ENCODE assay signal across 8 cellular contexts in the genomic region with DNA sequence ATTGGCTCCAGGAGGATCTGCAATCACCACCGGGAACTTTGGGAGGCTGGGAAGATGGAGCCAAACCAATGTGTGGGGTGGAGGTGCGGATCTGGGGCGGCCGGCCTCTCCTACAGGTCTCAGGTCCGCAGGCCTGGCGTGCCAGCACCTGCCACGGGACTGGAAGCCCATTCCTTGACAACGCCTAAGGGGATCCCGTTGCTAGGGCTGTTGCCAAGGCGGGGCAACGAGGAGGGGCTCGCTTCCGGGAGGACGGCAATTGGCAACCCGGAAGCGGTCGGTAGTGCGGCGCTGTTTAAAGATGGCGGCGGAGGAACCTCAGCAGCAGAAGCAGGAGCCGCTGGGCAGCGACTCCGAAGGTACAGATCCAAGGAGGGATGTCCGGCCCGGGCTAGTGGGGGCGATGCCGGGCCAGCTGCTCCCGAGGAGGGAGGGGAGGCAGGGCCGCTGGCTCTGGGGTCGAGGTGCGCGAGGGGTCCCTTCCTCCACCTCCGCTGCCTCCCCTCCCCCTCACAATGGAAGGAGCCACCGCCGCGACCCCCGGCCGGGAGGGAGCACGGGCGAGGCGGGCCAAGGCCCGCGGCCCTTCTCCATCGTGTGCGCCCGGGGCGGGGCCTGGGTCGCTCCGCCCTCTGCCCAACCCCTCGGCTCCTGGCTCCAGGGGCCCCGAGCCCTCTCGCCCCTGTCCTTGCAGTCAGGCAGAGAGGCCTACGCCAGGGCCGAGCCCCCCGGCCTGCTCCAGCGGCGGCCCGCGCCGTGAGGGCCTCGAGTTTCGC. TPM values are rescaled to one million over a fixed set of nuclear protein-coding genes. Genes with fewer than 3 reads are reported as not detected.
A peak's percentile ranks its signal among the peaks of the same experiment; 100 is the strongest.
DNase-seq lines count a peak whose midpoint lies in the region; ATAC-seq and TF ChIP-seq lines count a peak whose summit lies in the region.

Gene OTUB1 (plus strand): TSS at position 283 of the 776 bp plus-strand sequence. CDS start 19 bp downstream, at position 302.

- peak within 1 kb of the TSS; percentile 94 for H3K4me3 Mint-ChIP-seq in nephron progenitor cell
- H3K4me3 Mint-ChIP-seq in stimulated activated naive CD8-positive, alpha-beta T cell treated with anti-CD3 and anti-CD28 coated beads, Interleukin-15, amount 100 ng/mL, for 72 hours, result peak within 1 kb of the TSS; percentile 96 to 98

- peaks cover 30% of the 10 kb centered on the region for H3K4me1 ChIP-seq in DOHH2 (ENCODE audit: control insufficient read depth, low read length)

- peaks cover 5% of the 10 kb centered on the region for H3K27me3 Mint-ChIP-seq in nephron progenitor cell (ENCODE audit: low read depth, poor library complexity)
- H3K27me3 Mint-ChIP-seq in stimulated activated naive CD8-positive, alpha-beta T cell treated with anti-CD3 and anti-CD28 coated beads, Interleukin-15, amount 100 ng/mL, for 72 hours, result no peaks in the 10 kb centered on the region

- H3K27me3 ChIP-seq in DOHH2 (ENCODE audit: control insufficient read depth, low read length), result no peaks in the 10 kb centered on the region

- H3K36me3 Mint-ChIP-seq in nephron progenitor cell (ENCODE audit: low read depth), result peaks cover 29% of the 10 kb centered on the region

- H3K9me3 Mint-ChIP-seq in nephron progenitor cell, result no peaks in the 10 kb centered on the region
- no peaks in the 10 kb centered on the region for H3K9me3 Mint-ChIP-seq in stimulated activated naive CD8-positive, alpha-beta T cell treated with anti-CD3 and anti-CD28 coated beads, Interleukin-15, amount 100 ng/mL, for 72 hours

- 0 out of 2 replicates have a peak, but pooled peaks cover 3% of the 10 kb centered on the region for H4K20me1 ChIP-seq in DOHH2 (ENCODE audit: control insufficient read depth, insufficient read depth, low read depth, low read length)

- no peaks in the 10 kb centered on the region for H3K9me2 ChIP-seq in DOHH2 (replicated peaks; ENCODE audit: control insufficient read depth, low read length)

- peak within 1 kb of the TSS; percentile 91 for H3K4me2 ChIP-seq in DOHH2 (ENCODE audit: low read length)

- no peaks in the 10 kb centered on the region for H3F3A ChIP-seq in DOHH2 (ENCODE audit: control insufficient read depth, insufficient read depth)

- H3K27ac ChIP-seq in DOHH2 (ENCODE audit: low read depth, low read length), result peak within 1 kb of the TSS; percentile 61

- peaks cover 29% of the 10 kb centered on the region for H3K36me3 ChIP-seq in DOHH2 (ENCODE audit: control insufficient read depth, low read length)

- H3K9me3 ChIP-seq in DOHH2 (ENCODE audit: control insufficient read depth, insufficient read depth, low read length), result no peaks in the 10 kb centered on the region

- peak within 1 kb of the TSS; percentile 97 for H3K27ac Mint-ChIP-seq in nephron progenitor cell
- H3K27ac Mint-ChIP-seq in stimulated activated naive CD8-positive, alpha-beta T cell treated with anti-CD3 and anti-CD28 coated beads, Interleukin-15, amount 100 ng/mL, for 72 hours, result peak within 1 kb of the TSS; percentile 98 to 99

- peak within 1 kb of the TSS; percentile 91 for H3K4me3 ChIP-seq in DOHH2 (ENCODE audit: low read length)

- peak; percentile 96 for ATAC-seq in stimulated activated naive CD8-positive, alpha-beta T cell treated with anti-CD3 and anti-CD28 coated beads, Interleukin-15, amount 100 ng/mL, for 72 hours

- peak; percentile 87 for DNase-seq in H4 (ENCODE audit: low spot score)
- DNase-seq in M059J (ENCODE audit: low read depth), result peak; percentile 96
- peak; percentile 84 for DNase-seq in SHP77 treated with DMSO at 0.1 percent for 48 hours (lab: John Stamatoyannopoulos, UW)
- DNase-seq in activated effector memory CD4-positive, alpha-beta T cell treated with anti-CD3 and anti-CD28 coated beads, Interleukin-2, amount 50 U/mL, for 16 hours, result peak; percentile 96
- peak; percentile 84 for DNase-seq in fibroblast of the conjunctiva (ENCODE audit: low read depth)
- DNase-seq in nephron progenitor cell, result peak; percentile 91
- DNase-seq in stimulated activated naive CD8-positive, alpha-beta T cell treated with anti-CD3 and anti-CD28 coated beads, Interleukin-15, amount 100 ng/mL, for 72 hours, result peak; percentile 72 to 88

- TF ChIP-seq CTCF in DOHH2 (IDR thresholded peaks at IDR 0.05; ENCODE audit: low read depth, low read length, poor library complexity, severe bottlenecking) (no peak), nephron progenitor cell (IDR thresholded peaks at IDR 0.05) (no peak)

- H3K4me1 Mint-ChIP-seq in nephron progenitor cell, result peaks cover 30% of the 10 kb centered on the region
- H3K4me1 Mint-ChIP-seq in stimulated activated naive CD8-positive, alpha-beta T cell treated with anti-CD3 and anti-CD28 coated beads, Interleukin-15, amount 100 ng/mL, for 72 hours, result peaks cover 44% of the 10 kb centered on the region

- peaks cover 43% of the 10 kb centered on the region for H3K79me2 ChIP-seq in DOHH2 (ENCODE audit: control insufficient read depth, low read length)

RNA-seq across cellular contexts. Expression of gene OTUB1, which starts in this region (rescaled TPM):
- 48.9 and 69.0 TPM in 2 replicates for total RNA-seq in H4 (2014; rRNA removed; shearing (Covaris generic))
- 62.8 and 74.0 TPM in 2 replicates for total RNA-seq in M059J (2014; rRNA removed; shearing (Covaris generic))

Comparison
In these comparisons a context has a peak if more than half of its experiments do, and no peak if none do; other contexts are left out.
1. Peak in every context shown above with its lines: DNase-seq, ATAC-seq, H3K4me3 ChIP-seq and H3K27ac ChIP-seq.